30 cellular contexts compared by ENCODE assay signal in genomic region chr5:110106750-110107149, GRCh38.
DNase-seq lines count a peak whose midpoint lies in the region; ATAC-seq and TF ChIP-seq lines count a peak whose summit lies in the region.
"Had no signal": no experiment of that assay in that cellular context is flagged by ENCODE, and none has a peak within 500 bp of the region (broad histone marks: within the 10 kb centered on the region; RNA-seq: fewer than 3 reads in every experiment).

No MANE protein-coding gene starts in this region.

- no peaks in the 10 kb centered on the region for H3K79me2 ChIP-seq in osteoblast (ENCODE audit: insufficient read depth, low read length)

- DNase-seq in activated T-cell treated with anti-CD3 and anti-CD28 coated beads, Interleukin-2, amount 50 U/mL, for 72 hours = no peak
- DNase-seq in activated T-cell treated with anti-CD3 and anti-CD28 coated beads, Interleukin-2, amount 50 U/mL, for 1 hour = no peak
- DNase-seq in osteoblast (ENCODE audit: insufficient read length, low spot score, missing footprints) = peak; percentile 11
- DNase-seq in endothelial cell (ENCODE audit: low spot score) = no peak
- no peak for DNase-seq in activated T-cell treated with anti-CD3 and anti-CD28 coated beads, Interleukin-2, amount 50 U/mL, for 4 hours
- no peak for DNase-seq in midbrain (lab: John Stamatoyannopoulos, UW)
- DNase-seq: BE2C; CD8-positive, alpha-beta memory T cell; DMS 273 treated with DMSO at 0.1 percent for 48 hours; DMS79; EL; GDM1; GOT3; HFFc6; NCI-H1092; NCI-H1417 treated with DMSO at 0.1 percent for 48 hours; NCI-H1694 treated with DMSO at 0.1 percent for 48 hours; NCI-H2081; NCI-H226; NCI-H510A; NCI-H69; Peyer's patch; SHP77 treated with DMSO at 0.1 percent for 48 hours had no signal

- TF ChIP-seq CTCF in liver (IDR thresholded peaks at IDR 0.05; ENCODE audit: low read depth, low read length, missing input control) = no peak
- no peak for TF ChIP-seq CTCF in osteoblast (IDR thresholded peaks at IDR 0.05; ENCODE audit: extremely low read depth, low read depth, low read length)
- no peak for TF ChIP-seq CTCF in endothelial cell (IDR thresholded peaks at IDR 0.05; ENCODE audit: unreplicated experiment)

- H3K9me3 Mint-ChIP-seq in activated T-cell treated with anti-CD3 and anti-CD28 coated beads, Interleukin-2, amount 50 U/mL, for 72 hours = no peaks in the 10 kb centered on the region
- H3K9me3 Mint-ChIP-seq in endothelial cell (ENCODE audit: unreplicated experiment) = no peaks in the 10 kb centered on the region
- no peaks in the 10 kb centered on the region for H3K9me3 Mint-ChIP-seq in activated T-cell treated with anti-CD3 and anti-CD28 coated beads, Interleukin-2, amount 50 U/mL, for 4 hours
- H3K9me3 Mint-ChIP-seq: CD8-positive, alpha-beta memory T cell; HFFc6; IgD-negative memory B cell had no signal

- no peak overlapping the region for H2AFZ ChIP-seq in osteoblast (ENCODE audit: low read length)

- H3K4me1 ChIP-seq in liver (ENCODE audit: control insufficient read depth in 4 of 4, insufficient read depth in 4 of 4, low read length in 3 of 4) = peaks cover 4 to 55% (median 37%) of the 10 kb centered on the region in 4 donors
- H3K4me1 ChIP-seq in osteoblast (ENCODE audit: insufficient read depth, low read length) = no peaks in the 10 kb centered on the region
- H3K4me1 ChIP-seq: BE2C, HAP-1 had no signal

- no peak overlapping the region for H3K9ac ChIP-seq in liver (ENCODE audit: low read depth in 1 of 2, low read length in 2 of 2)
- H3K9ac ChIP-seq: KMS-11 had no signal

- no peaks in the 10 kb centered on the region for H3K27me3 Mint-ChIP-seq in activated T-cell treated with anti-CD3 and anti-CD28 coated beads, Interleukin-2, amount 50 U/mL, for 72 hours (ENCODE audit: low read depth)
- no peaks in the 10 kb centered on the region for H3K27me3 Mint-ChIP-seq in endothelial cell (ENCODE audit: unreplicated experiment)
- no peaks in the 10 kb centered on the region for H3K27me3 Mint-ChIP-seq in activated T-cell treated with anti-CD3 and anti-CD28 coated beads, Interleukin-2, amount 50 U/mL, for 4 hours (ENCODE audit: low read depth)
- H3K27me3 Mint-ChIP-seq: IgD-negative memory B cell had no signal

- H4K20me1 ChIP-seq in osteoblast (ENCODE audit: insufficient read depth, low read length) = no peaks in the 10 kb centered on the region

- H3K4me3 Mint-ChIP-seq in activated T-cell treated with anti-CD3 and anti-CD28 coated beads, Interleukin-2, amount 50 U/mL, for 72 hours = peak overlapping the region; percentile 40 to 47
- no peak overlapping the region for H3K4me3 Mint-ChIP-seq in endothelial cell (ENCODE audit: unreplicated experiment)
- H3K4me3 Mint-ChIP-seq in activated T-cell treated with anti-CD3 and anti-CD28 coated beads, Interleukin-2, amount 50 U/mL, for 4 hours = no peak overlapping the region
- H3K4me3 Mint-ChIP-seq: CD14-positive monocyte, HFFc6, IgD-negative memory B cell had no signal

- no peaks in the 10 kb centered on the region for H3K36me3 ChIP-seq in liver (ENCODE audit: control insufficient read depth in 4 of 4, insufficient read depth in 3 of 4, low read depth in 1 of 4, low read length in 3 of 4)
- H3K36me3 ChIP-seq in osteoblast (ENCODE audit: insufficient read depth, low read length) = no peaks in the 10 kb centered on the region
- H3K36me3 ChIP-seq: BE2C, HAP-1, Peyer's patch had no signal

- H3K4me1 Mint-ChIP-seq in activated T-cell treated with anti-CD3 and anti-CD28 coated beads, Interleukin-2, amount 50 U/mL, for 72 hours (ENCODE audit: low read depth) = peaks cover 49% of the 10 kb centered on the region
- H3K4me1 Mint-ChIP-seq in endothelial cell (ENCODE audit: unreplicated experiment) = peaks cover 10% of the 10 kb centered on the region
- peaks cover 29% of the 10 kb centered on the region for H3K4me1 Mint-ChIP-seq in activated T-cell treated with anti-CD3 and anti-CD28 coated beads, Interleukin-2, amount 50 U/mL, for 4 hours (ENCODE audit: low read depth)
- H3K4me1 Mint-ChIP-seq: CD14-positive monocyte, IgD-negative memory B cell had no signal

- H3K4me2 ChIP-seq in osteoblast (ENCODE audit: insufficient read depth, low read length) = no peak overlapping the region
- H3K4me2 ChIP-seq: KMS-11 had no signal

- TF ChIP-seq RAD21 in liver (IDR thresholded peaks at IDR 0.05) = no peak

- no peak for ATAC-seq in activated T-cell treated with anti-CD3 and anti-CD28 coated beads, Interleukin-2, amount 50 U/mL, for 72 hours (replicated peaks in 1 of 2)
- ATAC-seq in activated T-cell treated with anti-CD3 and anti-CD28 coated beads, Interleukin-2, amount 50 U/mL, for 4 hours = no peak
- ATAC-seq: GM12878 had no signal

- no peak overlapping the region for H3K4me3 ChIP-seq in liver (ENCODE audit: low read depth in 1 of 3, low read length in 3 of 3)
- H3K4me3 ChIP-seq in osteoblast (ENCODE audit: insufficient read depth, low read length) = no peak overlapping the region
- H3K4me3 ChIP-seq: GM12878, HAP-1 had no signal

- H3K27ac Mint-ChIP-seq in activated T-cell treated with anti-CD3 and anti-CD28 coated beads, Interleukin-2, amount 50 U/mL, for 72 hours = no peak overlapping the region
- no peak overlapping the region for H3K27ac Mint-ChIP-seq in endothelial cell (ENCODE audit: unreplicated experiment)
- H3K27ac Mint-ChIP-seq: CD14-positive monocyte, HFFc6, IgD-negative memory B cell had no signal

- no peaks in the 10 kb centered on the region for H3K27me3 ChIP-seq in liver (ENCODE audit: control insufficient read depth in 4 of 4, insufficient read depth in 4 of 4, low read length in 3 of 4)
- no peaks in the 10 kb centered on the region for H3K27me3 ChIP-seq in osteoblast (ENCODE audit: insufficient read depth, low read length)
- H3K27me3 ChIP-seq: Peyer's patch had no signal

- 41% methylated on average over 1 of the region's 1 CpG for WGBS in liver

- H3K27ac ChIP-seq in liver (ENCODE audit: low read depth in 1 of 2, low read length in 2 of 2) (peak overlapping the region; percentile 38 to 71), osteoblast (ENCODE audit: low read depth, low read length) (no peak overlapping the region)
- H3K27ac ChIP-seq: 22Rv1, KMS-11, Peyer's patch had no signal

- H3K9me3 ChIP-seq in liver (ENCODE audit: control insufficient read depth in 4 of 4, low read length in 3 of 4) (no peaks in the 10 kb centered on the region), osteoblast (ENCODE audit: low read depth, low read length) (no peaks in the 10 kb centered on the region)
- H3K9me3 ChIP-seq: BE2C, HAP-1, Peyer's patch had no signal

- no peaks in the 10 kb centered on the region for H3K36me3 Mint-ChIP-seq in activated T-cell treated with anti-CD3 and anti-CD28 coated beads, Interleukin-2, amount 50 U/mL, for 72 hours (ENCODE audit: insufficient read depth in 2 of 2)
- H3K36me3 Mint-ChIP-seq in endothelial cell (ENCODE audit: low read depth, unreplicated experiment) = no peaks in the 10 kb centered on the region
- no peaks in the 10 kb centered on the region for H3K36me3 Mint-ChIP-seq in activated T-cell treated with anti-CD3 and anti-CD28 coated beads, Interleukin-2, amount 50 U/mL, for 4 hours (ENCODE audit: insufficient read depth)
- H3K36me3 Mint-ChIP-seq: CD14-positive monocyte; CD8-positive, alpha-beta memory T cell; IgD-negative memory B cell had no signal

TF ChIP-seq in liver, 16 proteins besides CTCF, POLR2A, EP300 and RAD21:
- TF ChIP-seq HNF4A (conservative IDR thresholded peaks at IDR 0.05) = peak; percentile 55 to 64
- TF ChIP-seq RXRA (IDR thresholded peaks at IDR 0.05) = peak; percentile 16 to 17
- TF ChIP-seq SP1 (IDR thresholded peaks at IDR 0.05) = no peak
TF ChIP-seq in liver: peak in this region for 2.

Comparison
In these comparisons a context has a peak if more than half of its experiments do, and no peak if none do; other contexts are left out.
1. H3K4me3 Mint-ChIP-seq: peak in activated T-cell treated with anti-CD3 and anti-CD28 coated beads, Interleukin-2, amount 50 U/mL, for 72 hours (2 of 2); none in endothelial cell (single experiment) and activated T-cell treated with anti-CD3 and anti-CD28 coated beads, Interleukin-2, amount 50 U/mL, for 4 hours (single experiment).